In genomic region chr3:8987673-8988655, GRCh38 we compare ENCODE assay signal across 8 cellular contexts. TPM values are rescaled to one million over a fixed set of nuclear protein-coding genes. Genes with fewer than 3 reads are reported as not detected.
A peak's percentile ranks its signal among the peaks of the same experiment; 100 is the strongest.
DNase-seq lines count a peak whose midpoint lies in the region; ATAC-seq, FAIRE-seq and TF ChIP-seq lines count a peak whose summit lies in the region.

No MANE protein-coding gene starts in this region.

- H3K27me3 ChIP-seq in DND-41 (ENCODE audit: insufficient read depth, low read length, poor library complexity) = no peaks in the 10 kb centered on the region
- H3K27me3 ChIP-seq in Karpas-422 (ENCODE audit: low read length) = no peaks in the 10 kb centered on the region
- peaks cover 49 to 81% of the 10 kb centered on the region in 2 experiments for H3K27me3 ChIP-seq in K562 (ENCODE audit: control insufficient read depth in 2 of 2, insufficient read depth in 2 of 2, low read length in 2 of 2)
- no peaks in the 10 kb centered on the region for H3K27me3 ChIP-seq in iPS DF 6.9 (ENCODE audit: control insufficient read depth, insufficient read depth, low read length)
- no peaks in the 10 kb centered on the region for H3K27me3 ChIP-seq in small intestine (ENCODE audit: control insufficient read depth in 2 of 2, insufficient read depth in 2 of 2, low read length in 2 of 2)

- TF ChIP-seq CTCF in DND-41 (IDR thresholded peaks at IDR 0.05; ENCODE audit: borderline replicate concordance, extremely low read depth, low read length, poor library complexity, severe bottlenecking) (peak; percentile 72), K562 (IDR thresholded peaks at IDR 0.05 in 2 of 3, conservative IDR thresholded peaks at IDR 0.05 in 1 of 3; ENCODE audit: insufficient read depth in 2 of 3, low read depth in 1 of 3, low read length in 3 of 3) (peak; percentile 85 to 89 (median 88))

- H3K4me1 ChIP-seq in DND-41 (ENCODE audit: insufficient read depth, low read length) (no peaks in the 10 kb centered on the region), Karpas-422 (ENCODE audit: low read length) (no peaks in the 10 kb centered on the region), K562 (replicated peaks in 1 of 2; ENCODE audit: control insufficient read depth in 2 of 2, insufficient read depth in 2 of 2, low read length in 2 of 2) (peaks cover 0 to 8% of the 10 kb centered on the region in 2 experiments; a peak in 2 of 5 replicates), iPS DF 6.9 (ENCODE audit: control insufficient read depth, insufficient read depth, low read length) (peaks cover 2% of the 10 kb centered on the region), small intestine (ENCODE audit: control insufficient read depth in 2 of 2, insufficient read depth in 1 of 2, low read depth in 1 of 2, low read length in 1 of 2) (peaks cover 4 to 6% of the 10 kb centered on the region in 2 donors)

- in situ Hi-C loops in K562 (cut with MboI) = no loop called here

- H3K9ac ChIP-seq in DND-41 (ENCODE audit: low read depth, low read length) = no peak overlapping the region
- H3K9ac ChIP-seq in Karpas-422 (ENCODE audit: low read length) = no peak overlapping the region
- H3K9ac ChIP-seq in K562 (ENCODE audit: insufficient read depth in 1 of 2, low read depth in 2 of 2, low read length in 2 of 2) = no peak overlapping the region

- CTCF ChIA-PET in K562 (lab: Yijun Ruan, JAX; ENCODE audit: low intra/inter-chr PET ratio) = interaction anchor here (0.6 to 3.2 kb wide), 3 partner anchors 80 to 513 kb away, joined by 3 to 17 read pairs (median 7); no protein-coding TSS in a partner anchor

- DNase-seq in DND-41 (peak; percentile 53), Karpas-422 (peak; percentile 89), T-helper 1 cell (peak in 4 of 5 donors; percentile 35 to 56 (median 45)), K562 (ENCODE audit: extremely low read depth in 1 of 4, low spot score in 3 of 4) (peak; percentile 69 to 85 (median 81)), iPS DF 6.9 (ENCODE audit: low read depth, low spot score) (peak; percentile 70), small intestine (peak; percentile 28), NCI-H187 treated with DMSO at 0.1 percent for 48 hours (lab: John Stamatoyannopoulos, UW) (no peak)

- WGBS in K562 (ENCODE audit: insufficient coverage, low coverage, missing lambda C conversion rate) = 24% methylated on average over 17 of the region's 17 CpGs
- no CpG with 5 or more reads among the region's 17 CpGs for WGBS in iPS DF 6.9 (ENCODE audit: insufficient coverage, insufficient read length)
- 35 to 60% (median 45%) methylated on average over 17 of the region's 17 CpGs for WGBS in small intestine, 3 donors

- TF ChIP-seq RAD21 in K562 (CRISPR knock-in tag; conservative IDR thresholded peaks at IDR 0.05 in 1 of 2, IDR thresholded peaks at IDR 0.05 in 1 of 2) = peak; percentile 52 to 77; a peak in 3 of 4 replicates

- H4K20me1 ChIP-seq in DND-41 (ENCODE audit: insufficient read depth, low read length) = no peaks in the 10 kb centered on the region
- H4K20me1 ChIP-seq in Karpas-422 (ENCODE audit: insufficient read depth, low read depth, low read length) = no peaks in the 10 kb centered on the region
- H4K20me1 ChIP-seq in K562 (replicated peaks; ENCODE audit: control insufficient read depth, insufficient read depth, low read length) = peaks cover 4% of the 10 kb centered on the region

- H2AFZ ChIP-seq in DND-41 (ENCODE audit: low read depth, low read length) (no peak overlapping the region), Karpas-422 (ENCODE audit: low read length) (no peak overlapping the region), K562 (ENCODE audit: low read depth, low read length) (no peak overlapping the region)

- intact Hi-C loops in K562 (cut with micrococcal nuclease) = loop anchor here (1.0 to 10.0 kb wide), 3 partner anchors 79 to 497 kb away; no protein-coding TSS in a partner anchor

- H3K36me3 ChIP-seq in DND-41 (ENCODE audit: insufficient read depth, low read length) = no peaks in the 10 kb centered on the region
- no peaks in the 10 kb centered on the region for H3K36me3 ChIP-seq in Karpas-422 (ENCODE audit: insufficient read depth, low read length)
- no peaks in the 10 kb centered on the region for H3K36me3 ChIP-seq in K562 (ENCODE audit: control insufficient read depth, insufficient read depth, low read length)
- no peaks in the 10 kb centered on the region; the same call in 1 of the 2 replicates for H3K36me3 ChIP-seq in iPS DF 6.9 (ENCODE audit: control insufficient read depth, insufficient read depth, low read length)
- H3K36me3 ChIP-seq in small intestine (ENCODE audit: control insufficient read depth in 2 of 2, insufficient read depth in 2 of 2, low read length in 2 of 2) = no peaks in the 10 kb centered on the region

- POLR2A ChIA-PET in K562 (lab: Yijun Ruan, JAX) = interaction anchor here (0.5 to 1.2 kb wide), 3 partner anchors 11 to 158 kb away, joined by 3 to 4 read pairs (median 3); no protein-coding TSS in a partner anchor

- H3K4me2 ChIP-seq in DND-41 (ENCODE audit: insufficient read depth, low read length) (no peak overlapping the region), Karpas-422 (ENCODE audit: low read depth, low read length, poor library complexity, severe bottlenecking) (no peak overlapping the region), K562 (ENCODE audit: insufficient read depth, low read length) (no peak overlapping the region)

- H3K4me3 ChIP-seq in DND-41 (ENCODE audit: low read depth in 1 of 2, low read length in 2 of 2) = no peak overlapping the region
- no peak overlapping the region for H3K4me3 ChIP-seq in Karpas-422 (ENCODE audit: low read length)
- no peak overlapping the region for H3K4me3 ChIP-seq in K562
- no peak overlapping the region for H3K4me3 ChIP-seq in iPS DF 6.9 (ENCODE audit: low read length)
- no peak overlapping the region for H3K4me3 ChIP-seq in small intestine (ENCODE audit: low read depth in 1 of 2, low read length in 2 of 2)

- H3K27ac ChIP-seq in DND-41 (ENCODE audit: low read length) = no peak overlapping the region
- H3K27ac ChIP-seq in Karpas-422 (ENCODE audit: low read length) = no peak overlapping the region
- H3K27ac ChIP-seq in K562 (ENCODE audit: extremely low read depth, low read depth, low read length) = no peak overlapping the region
- H3K27ac ChIP-seq in iPS DF 6.9 (ENCODE audit: low read length) = no peak overlapping the region
- H3K27ac ChIP-seq in small intestine (ENCODE audit: low read depth in 1 of 2, low read length in 1 of 2) = no peak overlapping the region

- FAIRE-seq in K562 (lab: Jason Lieb, UNC) (peak; percentile 95), small intestine (lab: Jason Lieb, UNC) (no peak)

- H3K79me2 ChIP-seq in DND-41 (ENCODE audit: insufficient read depth, low read length) = no peaks in the 10 kb centered on the region
- no peaks in the 10 kb centered on the region for H3K79me2 ChIP-seq in Karpas-422 (ENCODE audit: low read length)
- no peaks in the 10 kb centered on the region for H3K79me2 ChIP-seq in K562 (ENCODE audit: control insufficient read depth, insufficient read depth, low read length)

- H3K9me2 ChIP-seq in Karpas-422 (replicated peaks; ENCODE audit: insufficient read depth, low read length) = no peaks in the 10 kb centered on the region

- TF ChIP-seq POLR2A in K562 (conservative IDR thresholded peaks at IDR 0.05) = no peak

- H3K9me1 ChIP-seq in K562 (ENCODE audit: control insufficient read depth, insufficient read depth, low read length) = no peaks in the 10 kb centered on the region

- no peaks in the 10 kb centered on the region for H3K9me3 ChIP-seq in DND-41 (ENCODE audit: insufficient read depth, low read length, severe bottlenecking)
- no peaks in the 10 kb centered on the region for H3K9me3 ChIP-seq in Karpas-422 (ENCODE audit: low read length)
- peaks cover 6% of the 10 kb centered on the region for H3K9me3 ChIP-seq in K562 (replicated peaks; ENCODE audit: control insufficient read depth, insufficient read depth, low read depth, low read length)
- H3K9me3 ChIP-seq in iPS DF 6.9 (ENCODE audit: control insufficient read depth, insufficient read depth, low read length) = no peaks in the 10 kb centered on the region
- no peaks in the 10 kb centered on the region for H3K9me3 ChIP-seq in small intestine (ENCODE audit: control insufficient read depth, low read depth)

- BruUV-seq in K562 (replicated peaks; lab: Mats Ljungman, UMichigan) = no TSS peak

- TF ChIP-seq EP300 in K562 (IDR thresholded peaks at IDR 0.05; ENCODE audit: low read length) = no peak

- ATAC-seq in DND-41 (ENCODE audit: insufficient read depth, low read depth) (peak; percentile 86), GM21528 (IDR thresholded peaks at IDR 0.05; ENCODE audit: low FRiP score, unreplicated experiment) (peak; percentile 71), K562 (peak; percentile 94)

TF ChIP-seq in K562, 482 proteins besides CTCF, POLR2A, EP300 and RAD21 (continues in another document):
- TF ChIP-seq SPI1 (IDR thresholded peaks at IDR 0.05; ENCODE audit: borderline replicate concordance, low read depth, low read length) (0 out of 2 replicates have a peak, but pooled peaks have one; percentile 41), KDM2B (CRISPR knock-in tag; IDR thresholded peaks at IDR 0.05) (no peak), LCOR (CRISPR knock-in tag; IDR thresholded peaks at IDR 0.05) (no peak), DACH1 (IDR thresholded peaks at IDR 0.05; ENCODE audit: partially characterized antibody) (peak; percentile 60), ZNF431 (CRISPR knock-in tag; IDR thresholded peaks at IDR 0.05) (no peak), ZNF316 (IDR thresholded peaks at IDR 0.05) (no peak), XRCC5 (IDR thresholded peaks at IDR 0.05; ENCODE audit: low read depth, low read length) (peak; percentile 65; the same call in 1 of the 2 replicates)

RNA-seq across cellular contexts. Expression of gene RAD18, which starts 24.7 kb away (rescaled TPM):
- 23.9 and 48.2 TPM in 2 replicates for total RNA-seq in Karpas-422 (2014; rRNA removed; shearing (Covaris generic); ENCODE audit: low replicate concordance)
- 50.6 and 94.1 TPM in 2 replicates for total RNA-seq in K562 (2011; cell fraction: chromatin; rRNA removed; ENCODE audit: low replicate concordance)
- total RNA-seq in K562 (2011; cell fraction: nucleolus; rRNA removed) = 25.5 and 27.8 TPM in 2 replicates
- total RNA-seq in K562 (2011; cell fraction: nucleoplasm; rRNA removed) = 43.8 and 68.4 TPM in 2 replicates
- 20.1 and 26.7 TPM in 2 replicates for total RNA-seq in K562 (2014; rRNA removed)
- 43.4 and 47.6 TPM in 2 replicates for total RNA-seq in K562 (2014; rRNA removed; fragmentation: Illumina TruSeq; extraction: Trizol)
- 31.7 and 34.4 TPM in 2 replicates for total RNA-seq in K562 (2015; rRNA removed; fragmentation: Illumina TruSeq; extraction: Trizol)
- 49.4 and 55.9 TPM in 2 replicates for total RNA-seq in K562 (2021)
- polyA plus RNA-seq in K562 (2011; rRNA removed) = 33.2 and 46.3 TPM in 2 replicates
- polyA plus RNA-seq in K562 (2011; cell fraction: cytosol; rRNA removed) = 30.6 and 34.2 TPM in 2 replicates
- 42.3 and 48.7 TPM in 2 replicates for polyA plus RNA-seq in K562 (2011; cell fraction: nucleus; rRNA removed)
- polyA plus RNA-seq in K562 (2012) = 17.6 and 24.0 TPM in 2 replicates
- 29.3 and 41.4 TPM in 2 replicates for polyA plus RNA-seq in K562 (2014; fragmentation: Illumina TruSeq; extraction: Trizol)
- polyA plus RNA-seq in K562 (2014; fragmentation: Nextera tagmentation; extraction: Ambion mirVana) = 10 to 100 TPM; 19.2 to 23.2 TPM
- polyA plus RNA-seq in K562 (2014; rRNA removed) = 26.3 and 29.1 TPM in 2 replicates
- 52.2 and 61.5 TPM in 2 replicates for polyA minus RNA-seq in K562 (2011; rRNA and poly(A)+ RNA removed)
- 17.5 and 21.3 TPM in 2 replicates for polyA minus RNA-seq in K562 (2011; cell fraction: cytosol; rRNA and poly(A)+ RNA removed)
- 72.3 and 83.2 TPM in 2 replicates for polyA minus RNA-seq in K562 (2011; cell fraction: nucleus; rRNA and poly(A)+ RNA removed)
- polyA plus RNA-seq in small intestine = 10 to 100 TPM in 1 of 3 donors, 1 to 10 TPM in 2; 6.2 to 16.3 (median 9.9) TPM
